In the genomic region with DNA sequence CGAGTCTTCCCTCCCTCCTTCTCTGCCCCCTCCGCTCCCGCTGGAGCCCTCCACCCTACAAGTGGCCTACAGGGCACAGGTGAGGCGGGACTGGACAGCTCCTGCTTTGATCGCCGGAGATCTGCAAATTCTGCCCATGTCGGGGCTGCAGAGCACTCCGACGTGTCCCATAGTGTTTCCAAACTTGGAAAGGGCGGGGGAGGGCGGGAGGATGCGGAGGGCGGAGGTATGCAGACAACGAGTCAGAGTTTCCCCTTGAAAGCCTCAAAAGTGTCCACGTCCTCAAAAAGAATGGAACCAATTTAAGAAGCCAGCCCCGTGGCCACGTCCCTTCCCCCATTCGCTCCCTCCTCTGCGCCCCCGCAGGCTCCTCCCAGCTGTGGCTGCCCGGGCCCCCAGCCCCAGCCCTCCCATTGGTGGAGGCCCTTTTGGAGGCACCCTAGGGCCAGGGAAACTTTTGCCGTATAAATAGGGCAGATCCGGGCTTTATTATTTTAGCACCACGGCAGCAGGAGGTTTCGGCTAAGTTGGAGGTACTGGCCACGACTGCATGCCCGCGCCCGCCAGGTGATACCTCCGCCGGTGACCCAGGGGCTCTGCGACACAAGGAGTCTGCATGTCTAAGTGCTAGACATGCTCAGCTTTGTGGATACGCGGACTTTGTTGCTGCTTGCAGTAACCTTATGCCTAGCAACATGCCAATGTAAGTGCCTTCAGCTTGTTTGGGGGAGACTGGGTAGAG, we compare ENCODE assay signal across 1 cellular context.
TF ChIP-seq lines count a peak whose summit lies in the region.

A gene (plus strand): TSS at position 497 of the 742 bp plus-strand sequence. CDS start 137 bp downstream, at position 634.

TF ChIP-seq in WTC11, 78 proteins besides CTCF, POLR2A, EP300 and RAD21 (continued from another document):
- TF ChIP-seq, protein P1, sequence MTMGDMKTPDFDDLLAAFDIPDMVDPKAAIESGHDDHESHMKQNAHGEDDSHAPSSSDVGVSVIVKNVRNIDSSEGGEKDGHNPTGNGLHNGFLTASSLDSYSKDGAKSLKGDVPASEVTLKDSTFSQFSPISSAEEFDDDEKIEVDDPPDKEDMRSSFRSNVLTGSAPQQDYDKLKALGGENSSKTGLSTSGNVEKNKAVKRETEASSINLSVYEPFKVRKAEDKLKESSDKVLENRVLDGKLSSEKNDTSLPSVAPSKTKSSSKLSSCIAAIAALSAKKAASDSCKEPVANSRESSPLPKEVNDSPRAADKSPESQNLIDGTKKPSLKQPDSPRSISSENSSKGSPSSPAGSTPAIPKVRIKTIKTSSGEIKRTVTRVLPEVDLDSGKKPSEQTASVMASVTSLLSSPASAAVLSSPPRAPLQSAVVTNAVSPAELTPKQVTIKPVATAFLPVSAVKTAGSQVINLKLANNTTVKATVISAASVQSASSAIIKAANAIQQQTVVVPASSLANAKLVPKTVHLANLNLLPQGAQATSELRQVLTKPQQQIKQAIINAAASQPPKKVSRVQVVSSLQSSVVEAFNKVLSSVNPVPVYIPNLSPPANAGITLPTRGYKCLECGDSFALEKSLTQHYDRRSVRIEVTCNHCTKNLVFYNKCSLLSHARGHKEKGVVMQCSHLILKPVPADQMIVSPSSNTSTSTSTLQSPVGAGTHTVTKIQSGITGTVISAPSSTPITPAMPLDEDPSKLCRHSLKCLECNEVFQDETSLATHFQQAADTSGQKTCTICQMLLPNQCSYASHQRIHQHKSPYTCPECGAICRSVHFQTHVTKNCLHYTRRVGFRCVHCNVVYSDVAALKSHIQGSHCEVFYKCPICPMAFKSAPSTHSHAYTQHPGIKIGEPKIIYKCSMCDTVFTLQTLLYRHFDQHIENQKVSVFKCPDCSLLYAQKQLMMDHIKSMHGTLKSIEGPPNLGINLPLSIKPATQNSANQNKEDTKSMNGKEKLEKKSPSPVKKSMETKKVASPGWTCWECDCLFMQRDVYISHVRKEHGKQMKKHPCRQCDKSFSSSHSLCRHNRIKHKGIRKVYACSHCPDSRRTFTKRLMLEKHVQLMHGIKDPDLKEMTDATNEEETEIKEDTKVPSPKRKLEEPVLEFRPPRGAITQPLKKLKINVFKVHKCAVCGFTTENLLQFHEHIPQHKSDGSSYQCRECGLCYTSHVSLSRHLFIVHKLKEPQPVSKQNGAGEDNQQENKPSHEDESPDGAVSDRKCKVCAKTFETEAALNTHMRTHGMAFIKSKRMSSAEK (CRISPR knock-in tag; IDR thresholded peaks at IDR 0.05; ENCODE audit: borderline replicate concordance) = no peak
- TF ChIP-seq TP53 (CRISPR knock-in tag; IDR thresholded peaks at IDR 0.05) = no peak
- TF ChIP-seq MYBL2 (CRISPR knock-in tag; IDR thresholded peaks at IDR 0.05) = no peak
- TF ChIP-seq ZNF263 (CRISPR knock-in tag; IDR thresholded peaks at IDR 0.05; ENCODE audit: low read depth) = no peak
- peak; percentile 11; the same call in 1 of the 2 replicates for TF ChIP-seq FOXK1 (CRISPR knock-in tag; IDR thresholded peaks at IDR 0.05)
- TF ChIP-seq, protein P2, sequence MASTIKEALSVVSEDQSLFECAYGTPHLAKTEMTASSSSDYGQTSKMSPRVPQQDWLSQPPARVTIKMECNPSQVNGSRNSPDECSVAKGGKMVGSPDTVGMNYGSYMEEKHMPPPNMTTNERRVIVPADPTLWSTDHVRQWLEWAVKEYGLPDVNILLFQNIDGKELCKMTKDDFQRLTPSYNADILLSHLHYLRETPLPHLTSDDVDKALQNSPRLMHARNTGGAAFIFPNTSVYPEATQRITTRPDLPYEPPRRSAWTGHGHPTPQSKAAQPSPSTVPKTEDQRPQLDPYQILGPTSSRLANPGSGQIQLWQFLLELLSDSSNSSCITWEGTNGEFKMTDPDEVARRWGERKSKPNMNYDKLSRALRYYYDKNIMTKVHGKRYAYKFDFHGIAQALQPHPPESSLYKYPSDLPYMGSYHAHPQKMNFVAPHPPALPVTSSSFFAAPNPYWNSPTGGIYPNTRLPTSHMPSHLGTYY (CRISPR knock-in tag; IDR thresholded peaks at IDR 0.05) = no peak
- no peak for TF ChIP-seq NFATC4 (CRISPR knock-in tag; IDR thresholded peaks at IDR 0.05)
- TF ChIP-seq ZNF219 (CRISPR knock-in tag; IDR thresholded peaks at IDR 0.05; ENCODE audit: borderline replicate concordance) = no peak
